Comparison of ENCODE assay signal across 8 cellular contexts in genomic region chr12:122896662-122897061, GRCh38. TPM values are rescaled to one million over a fixed set of nuclear protein-coding genes. Genes with fewer than 3 reads are reported as not detected.
DNase-seq lines count a peak whose midpoint lies in the region.

No MANE protein-coding gene starts in this region.

- peaks cover 86% of the 10 kb centered on the region for H3K4me1 Mint-ChIP-seq in activated naive CD4-positive, alpha-beta T cell treated with anti-CD3 and anti-CD28 coated beads for 36 hours (ENCODE audit: low read depth)
- peaks cover 78% of the 10 kb centered on the region for H3K4me1 Mint-ChIP-seq in activated CD4-positive, alpha-beta memory T cell treated with anti-CD3 and anti-CD28 coated beads for 36 hours (ENCODE audit: low read depth)

- peak overlapping the region; percentile 85 for H3K27ac ChIP-seq in subcutaneous abdominal adipose tissue (ENCODE audit: low read depth, low read length)

- no peaks in the 10 kb centered on the region for H3K36me3 ChIP-seq in iPS-15b (ENCODE audit: control insufficient read depth, insufficient read depth, low read length)
- H3K36me3 ChIP-seq in subcutaneous abdominal adipose tissue (ENCODE audit: control insufficient read depth in 5 of 5, insufficient read depth in 5 of 5, low read length in 5 of 5) = no peaks in the 10 kb centered on the region

- POLR2A ChIA-PET in activated CD4-positive, alpha-beta memory T cell treated with anti-CD3 and anti-CD28 coated beads for 36 hours (lab: Charles Lee) = interaction anchor here (1.5 kb wide), 1 partner anchor 8 kb away, joined by 4 read pairs; no protein-coding TSS in a partner anchor

- H3K9me3 ChIP-seq in iPS-15b (ENCODE audit: control insufficient read depth, insufficient read depth, low read length) (no peaks in the 10 kb centered on the region), subcutaneous abdominal adipose tissue (ENCODE audit: control insufficient read depth in 5 of 5, low read length in 5 of 5) (peaks cover 0 to 4% (median 3%) of the 10 kb centered on the region in 5 donors)

- H3K27ac Mint-ChIP-seq in activated naive CD4-positive, alpha-beta T cell treated with anti-CD3 and anti-CD28 coated beads for 36 hours = peak overlapping the region; percentile 83
- H3K27ac Mint-ChIP-seq in activated CD4-positive, alpha-beta memory T cell treated with anti-CD3 and anti-CD28 coated beads for 36 hours = peak overlapping the region; percentile 79

- H3K9ac ChIP-seq in iPS-15b (ENCODE audit: low read depth, low read length) (no peak overlapping the region), subcutaneous abdominal adipose tissue (ENCODE audit: low read length in 5 of 5) (no peak overlapping the region)

- CTCF ChIA-PET in activated naive CD4-positive, alpha-beta T cell treated with anti-CD3 and anti-CD28 coated beads for 36 hours (lab: Charles Lee) = interaction anchor here (0.5 kb wide), 1 partner anchor 16 kb away, joined by 3 read pairs; no protein-coding TSS in a partner anchor
- CTCF ChIA-PET in activated CD4-positive, alpha-beta memory T cell treated with anti-CD3 and anti-CD28 coated beads for 36 hours (lab: Charles Lee) = interaction anchor here (0.7 to 6.4 kb wide), 3 partner anchors 8 to 56 kb away, joined by 4 to 25 read pairs (median 7); no protein-coding TSS in a partner anchor

- no peaks in the 10 kb centered on the region for H3K9me3 Mint-ChIP-seq in activated naive CD4-positive, alpha-beta T cell treated with anti-CD3 and anti-CD28 coated beads for 36 hours
- H3K9me3 Mint-ChIP-seq in activated CD4-positive, alpha-beta memory T cell treated with anti-CD3 and anti-CD28 coated beads for 36 hours = peaks cover 7% of the 10 kb centered on the region

- H3K27me3 ChIP-seq in iPS-15b (ENCODE audit: control insufficient read depth, insufficient read depth, low read length) (peaks cover 17% of the 10 kb centered on the region), subcutaneous abdominal adipose tissue (ENCODE audit: control insufficient read depth in 5 of 5, insufficient read depth in 4 of 5, low read length in 5 of 5) (no peaks in the 10 kb centered on the region)

- intact Hi-C loops in activated naive CD4-positive, alpha-beta T cell treated with anti-CD3 and anti-CD28 coated beads for 36 hours (cut with micrococcal nuclease) = loop anchor here (5.0 kb wide), 3 partner anchors 249 to 484 kb away; partner anchors contain the start of genes MPHOSPH9 and MTRFR
- intact Hi-C loops in activated CD4-positive, alpha-beta memory T cell treated with anti-CD3 and anti-CD28 coated beads for 36 hours (cut with micrococcal nuclease) = loop anchor here (5.0 to 10.0 kb wide), 2 partner anchors 164 to 558 kb away; partner anchors contain the start of genes HCAR1 and SNRNP35

- no peak for DNase-seq in activated naive CD4-positive, alpha-beta T cell treated with anti-CD3 and anti-CD28 coated beads for 36 hours
- DNase-seq in activated naive CD4-positive, alpha-beta T cell (lab: John Stamatoyannopoulos, UW) = no peak
- no peak for DNase-seq in activated CD4-positive, alpha-beta memory T cell treated with anti-CD3 and anti-CD28 coated beads for 36 hours
- DNase-seq in NCI-H748 treated with DMSO at 0.1 percent for 48 hours (lab: John Stamatoyannopoulos, UW) = no peak
- DNase-seq in central memory CD4-positive, alpha-beta T cell = no peak
- no peak for DNase-seq in stimulated activated CD4-positive, alpha-beta T cell treated with anti-CD3 and anti-CD28 coated beads, Interleukin-2, amount 100 ng/mL, for 24 hours

- H3K36me3 Mint-ChIP-seq in activated naive CD4-positive, alpha-beta T cell treated with anti-CD3 and anti-CD28 coated beads for 36 hours (ENCODE audit: low read depth) = peaks cover 13% of the 10 kb centered on the region
- peaks cover 3% of the 10 kb centered on the region for H3K36me3 Mint-ChIP-seq in activated CD4-positive, alpha-beta memory T cell treated with anti-CD3 and anti-CD28 coated beads for 36 hours

- peak overlapping the region; percentile 83 for H3K4me3 Mint-ChIP-seq in activated naive CD4-positive, alpha-beta T cell treated with anti-CD3 and anti-CD28 coated beads for 36 hours
- H3K4me3 Mint-ChIP-seq in activated CD4-positive, alpha-beta memory T cell treated with anti-CD3 and anti-CD28 coated beads for 36 hours = peak overlapping the region; percentile 79

- H3K27me3 Mint-ChIP-seq in activated naive CD4-positive, alpha-beta T cell treated with anti-CD3 and anti-CD28 coated beads for 36 hours (ENCODE audit: low read depth) = peaks cover 7% of the 10 kb centered on the region
- H3K27me3 Mint-ChIP-seq in activated CD4-positive, alpha-beta memory T cell treated with anti-CD3 and anti-CD28 coated beads for 36 hours = peaks cover 3% of the 10 kb centered on the region

- H3K4me3 ChIP-seq in iPS-15b (ENCODE audit: low read depth, low read length) (peak overlapping the region; percentile 83), subcutaneous abdominal adipose tissue (ENCODE audit: low read depth in 1 of 5, low read length in 5 of 5) (peak overlapping the region in 1 of 5 donors; percentile 74)

- H3K4me1 ChIP-seq in iPS-15b (ENCODE audit: control insufficient read depth, insufficient read depth, low read length) (peaks cover 6% of the 10 kb centered on the region), subcutaneous abdominal adipose tissue (ENCODE audit: control insufficient read depth in 5 of 5, insufficient read depth in 5 of 5, low read length in 5 of 5) (peaks cover 2 to 49% (median 29%) of the 10 kb centered on the region in 5 donors)

RNA-seq across cellular contexts. Expression of gene VPS37B, which starts 0.7 kb away (rescaled TPM):
- total RNA-seq in activated naive CD4-positive, alpha-beta T cell treated with anti-CD3 and anti-CD28 coated beads for 36 hours = 10 to 100 TPM; 15.6 TPM
- 10 to 100 TPM in 1 of 2 experiments, 1 to 10 TPM in 1; 10.0 to 10.4 TPM for total RNA-seq in activated CD4-positive, alpha-beta memory T cell treated with anti-CD3 and anti-CD28 coated beads for 36 hours
